Comparison of ENCODE assay signal across 8 cellular contexts in genomic region chr1:33255347-33256311, GRCh38. TPM values are rescaled to one million over a fixed set of nuclear protein-coding genes. Genes with fewer than 3 reads are reported as not detected.
DNase-seq lines count a peak whose midpoint lies in the region; ATAC-seq and TF ChIP-seq lines count a peak whose summit lies in the region.

No MANE protein-coding gene starts in this region.

- H3K79me2 ChIP-seq in fibroblast of lung (ENCODE audit: control insufficient read depth, insufficient read depth, low read length) = peaks cover 21% of the 10 kb centered on the region

- peak overlapping the region; percentile 8 for H3K27ac ChIP-seq in fibroblast of lung (ENCODE audit: insufficient read depth, low read length)
- peak overlapping the region; percentile 91 to 94 (median 94) for H3K27ac ChIP-seq in stomach

- intact Hi-C loops in stomach (cut with DNase I; ENCODE audit: low total_unique reads) = no loop called here

- H3K9ac ChIP-seq in fibroblast of lung (ENCODE audit: insufficient read depth, low read length) = peak overlapping the region; percentile 65

- DNase-seq in EH (ENCODE audit: low read depth) (peak; percentile 73), NOMO-1 treated with DMSO at 0.1 percent for 48 hours (lab: John Stamatoyannopoulos, UW; ENCODE audit: unreplicated experiment) (peak; percentile 75), activated T-helper 1 cell treated with Interleukin-2 at 50 U/mL for 16 hours (ENCODE audit: low read depth) (peak; percentile 19), fibroblast of lung (ENCODE audit: low read depth in 2 of 2) (peak; percentile 33 to 55), myocyte (ENCODE audit: low read depth) (peak; percentile 82), stomach (peak; percentile 80)

- no peaks in the 10 kb centered on the region for H3K36me3 ChIP-seq in fibroblast of lung (ENCODE audit: control insufficient read depth, insufficient read depth, low read length)
- no peaks in the 10 kb centered on the region for H3K36me3 ChIP-seq in stomach

- no peak for TF ChIP-seq POLR2A in stomach (IDR thresholded peaks at IDR 0.05)

- no peak for TF ChIP-seq CTCF in fibroblast of lung (conservative IDR thresholded peaks at IDR 0.05 in 1 of 2, IDR thresholded peaks at IDR 0.05 in 1 of 2; ENCODE audit: low read depth in 1 of 2, low read length in 2 of 2)
- TF ChIP-seq CTCF in stomach (IDR thresholded peaks at IDR 0.05) = no peak

- H3K9me3 ChIP-seq in fibroblast of lung (ENCODE audit: control insufficient read depth, insufficient read depth, low read depth, low read length) (no peaks in the 10 kb centered on the region), stomach (no peaks in the 10 kb centered on the region)

- peak overlapping the region; percentile 39 for H2AFZ ChIP-seq in fibroblast of lung (ENCODE audit: low read length)

- WGBS in stomach, 5 donors = 5 to 18% (median 7%) methylated on average over 10 to 78 of the region's 84 CpGs

- H3K4me2 ChIP-seq in fibroblast of lung (ENCODE audit: extremely low read depth, insufficient read depth, low read length) = peak overlapping the region; percentile 51

- H3K4me1 ChIP-seq in fibroblast of lung (ENCODE audit: control insufficient read depth, extremely low read depth, insufficient read depth, low read length) = peaks cover 5% of the 10 kb centered on the region
- peaks cover 27 to 44% (median 35%) of the 10 kb centered on the region in 4 donors for H3K4me1 ChIP-seq in stomach

- peak; percentile 25 for ATAC-seq in HG02798 (IDR thresholded peaks at IDR 0.05; ENCODE audit: poor library complexity, unreplicated experiment)
- no peak for ATAC-seq in GM18520 (IDR thresholded peaks at IDR 0.05; ENCODE audit: unreplicated experiment)

- H4K20me1 ChIP-seq in fibroblast of lung (ENCODE audit: control insufficient read depth, extremely low read depth, insufficient read depth, low read length) = no peaks in the 10 kb centered on the region

- H3K27me3 ChIP-seq in fibroblast of lung (ENCODE audit: control insufficient read depth, insufficient read depth, low read length) = peaks cover 5% of the 10 kb centered on the region
- H3K27me3 ChIP-seq in stomach = no peaks in the 10 kb centered on the region

- TF ChIP-seq EP300 in stomach (IDR thresholded peaks at IDR 0.05) = no peak

- H3K4me3 ChIP-seq in fibroblast of lung (replicated peaks in 1 of 4; ENCODE audit: control extremely low read depth in 1 of 4, insufficient read depth in 1 of 4, low read depth in 3 of 4, low read length in 4 of 4) = peak overlapping the region in 3 of 4 experiments; percentile 17 to 50 (median 23)
- H3K4me3 ChIP-seq in stomach = peak overlapping the region; percentile 51 to 70 (median 56)

RNA-seq across cellular contexts. Expression of gene ZNF362, which starts 0.7 kb away (rescaled TPM):
- total RNA-seq in fibroblast of lung (3.1 and 3.8 TPM in 2 replicates), myocyte (20.4 and 28.0 TPM in 2 replicates), stomach (10 to 100 TPM in 1 of 5 donors, 1 to 10 TPM in 4; 1.3 to 49.8 (median 1.8) TPM)
- polyA plus RNA-seq in fibroblast of lung (5.0 and 5.7 TPM in 2 replicates), stomach (10 to 100 TPM; 10.1 to 12.6 (median 11.8) TPM)
- polyA plus RNA-seq in fibroblast of lung (2012) = 13.6 and 14.8 TPM in 2 replicates
- 28.8 and 32.5 TPM in 2 replicates for polyA minus RNA-seq in fibroblast of lung (ENCODE audit: low replicate concordance)
- polyA plus RNA-seq in myocyte (2012) = 30.2 TPM

Comparison
In these comparisons a context has a peak if more than half of its experiments do, and no peak if none do; other contexts are left out.
1. DNase-seq: peak in every context shown above with its lines; median percentile 82 in myocyte; 80 in stomach; 75 in NOMO-1 treated with DMSO at 0.1 percent for 48 hours; 73 in EH; 44 in fibroblast of lung; 19 in activated T-helper 1 cell treated with Interleukin-2 at 50 U/mL for 16 hours.